ENCODE assay signal across 29 cellular contexts in the genomic region with DNA sequence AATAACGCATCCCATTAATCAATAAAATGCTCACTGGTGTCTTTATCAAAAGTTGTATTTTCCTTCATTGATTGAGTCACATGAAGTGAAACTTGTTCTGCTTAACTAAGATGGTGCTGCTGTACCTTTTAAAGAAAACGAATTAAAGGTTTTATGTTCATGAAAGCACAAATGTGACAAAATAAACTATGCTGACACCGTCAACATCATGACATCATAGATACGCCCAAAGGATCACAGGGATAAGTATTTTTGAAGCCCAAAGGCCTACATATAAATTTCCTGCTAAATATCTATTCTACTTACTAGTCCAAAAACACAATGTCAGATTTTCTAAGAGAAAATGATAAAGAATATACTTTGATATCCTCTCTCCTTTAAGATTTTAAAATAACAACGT.
"Had no signal": no experiment of that assay in that cellular context is flagged by ENCODE, and none has a peak within 500 bp of the region (broad histone marks: within the 10 kb centered on the region; RNA-seq: fewer than 3 reads in every experiment).

No MANE protein-coding gene starts in this region.

- H3K27ac Mint-ChIP-seq: stimulated activated effector memory CD8-positive, alpha-beta T cell treated with anti-CD3 and anti-CD28 coated beads, Interleukin-12 subunit alpha, Interleukin-12 subunit beta, amount 100 ng/mL, for 72 hours; stimulated activated memory B cell treated with anti-CD40 and anti-IgM and Interleukin-4, amounts not matched to agents 10 μg/mL and 1 μg/mL and 100 μg/mL, for 72 hours; stimulated activated naive B cell treated with anti-CD40 and anti-IgM and Interleukin-4, amounts not matched to agents 10 μg/mL and 1 μg/mL and 100 μg/mL, for 72 hours; stimulated activated naive CD8-positive, alpha-beta T cell treated with anti-CD3 and anti-CD28 coated beads, Interleukin-15, amount 100 ng/mL, for 72 hours; stimulated activated naive CD8-positive, alpha-beta T cell treated with anti-CD3 and anti-CD28 coated beads, Interleukin-15, Interleukin-2, amounts not matched to agents 100 ng/mL and 50 ng/mL, for 24 hours; type B pancreatic cell had no signal

- ATAC-seq: stimulated activated effector memory CD8-positive, alpha-beta T cell treated with anti-CD3 and anti-CD28 coated beads, Interleukin-12 subunit alpha, Interleukin-12 subunit beta, amount 100 ng/mL, for 72 hours; stimulated activated memory B cell treated with anti-CD40 and anti-IgM and Interleukin-4, amounts not matched to agents 10 μg/mL and 1 μg/mL and 100 μg/mL, for 72 hours; stimulated activated naive B cell treated with anti-CD40 and anti-IgM and Interleukin-4, amounts not matched to agents 10 μg/mL and 1 μg/mL and 100 μg/mL, for 72 hours; stimulated activated naive CD8-positive, alpha-beta T cell treated with anti-CD3 and anti-CD28 coated beads, Interleukin-15, amount 100 ng/mL, for 72 hours; stimulated activated naive CD8-positive, alpha-beta T cell treated with anti-CD3 and anti-CD28 coated beads, Interleukin-15, Interleukin-2, amounts not matched to agents 100 U/mL and 50 U/mL, for 24 hours; upper lobe of right lung had no signal

- H3K36me3 Mint-ChIP-seq: stimulated activated effector memory CD8-positive, alpha-beta T cell treated with anti-CD3 and anti-CD28 coated beads, Interleukin-12 subunit alpha, Interleukin-12 subunit beta, amount 100 ng/mL, for 72 hours had no signal

- H3K9me3 ChIP-seq: stomach, suprapubic skin, testis, thoracic aorta, thyroid gland, tibial artery, tibial nerve, transverse colon, upper lobe of left lung, upper lobe of right lung, uterus, vagina had no signal

- H3K4me1 Mint-ChIP-seq: stimulated activated effector memory CD8-positive, alpha-beta T cell treated with anti-CD3 and anti-CD28 coated beads, Interleukin-12 subunit alpha, Interleukin-12 subunit beta, amount 100 ng/mL, for 72 hours; stimulated activated memory B cell treated with anti-CD40 and anti-IgM and Interleukin-4, amounts not matched to agents 10 μg/mL and 1 μg/mL and 100 μg/mL, for 72 hours had no signal

- FAIRE-seq: urothelium cell line had no signal

- H3K27me3 ChIP-seq: stomach, suprapubic skin, testis, thyroid gland, tibial artery, tibial nerve, transverse colon, upper lobe of left lung, upper lobe of right lung, uterus, vagina had no signal

- H3K36me3 ChIP-seq: stomach, suprapubic skin, thyroid gland, tibial artery, tibial nerve, transverse colon, upper lobe of left lung, upper lobe of right lung, uterus, vagina had no signal

- DNase-seq: stimulated activated CD4-positive, alpha-beta T cell treated with anti-CD3 and anti-CD28 coated beads, Interleukin-2, amount 100 ng/mL, for 48 hours; stimulated activated CD4-positive, alpha-beta T cell treated with anti-CD3 and anti-CD28 coated beads, Interleukin-4, amount 100 ng/mL, for 1 hour; stimulated activated CD4-positive, alpha-beta T cell treated with anti-CD3 and anti-CD28 coated beads, Interleukin-4, amount 100 ng/mL, for 24 hours; stimulated activated CD4-positive, alpha-beta T cell treated with anti-CD3 and anti-CD28 coated beads, Interleukin-4, amount 100 ng/mL, for 4 hours; stimulated activated CD8-positive, alpha-beta memory T cell treated with anti-CD3 and anti-CD28 coated beads, Interleukin-4, amount 100 ng/mL, for 48 hours; stimulated activated naive B cell treated with anti-CD40 and anti-IgM and Interleukin-4, amounts not matched to agents 10 μg/mL and 1 μg/mL and 100 μg/mL, for 72 hours; stimulated activated naive CD4-positive, alpha-beta T cell; stimulated activated naive CD4-positive, alpha-beta T cell treated with Interleukin-2 at 50 U/mL for 16 hours; stimulated activated naive CD8-positive, alpha-beta T cell treated with anti-CD3 and anti-CD28 coated beads, Interleukin-15, amount 100 ng/mL, for 72 hours; stimulated activated naive CD8-positive, alpha-beta T cell treated with anti-CD3 and anti-CD28 coated beads, Interleukin-15, Interleukin-2, amounts not matched to agents 100 U/mL and 50 U/mL, for 24 hours; stomach; substantia nigra; testis; thyroid gland; tibial artery; transverse colon; trophoblast cell; upper lobe of left lung; upper lobe of right lung; uterus had no signal

- H3K4me3 ChIP-seq: stomach, suprapubic skin, testis, thoracic aorta, thyroid gland, tibial artery, tibial nerve, transverse colon, upper lobe of left lung, upper lobe of right lung, uterus, vagina had no signal

- H3K27me3 Mint-ChIP-seq: stimulated activated memory B cell treated with anti-CD40 and anti-IgM and Interleukin-4, amounts not matched to agents 10 μg/mL and 1 μg/mL and 100 μg/mL, for 72 hours; stimulated activated naive B cell treated with anti-CD40 and anti-IgM and Interleukin-4, amounts not matched to agents 10 μg/mL and 1 μg/mL and 100 μg/mL, for 72 hours; stimulated activated naive CD8-positive, alpha-beta T cell treated with anti-CD3 and anti-CD28 coated beads, Interleukin-15, amount 100 ng/mL, for 72 hours; stimulated activated naive CD8-positive, alpha-beta T cell treated with anti-CD3 and anti-CD28 coated beads, Interleukin-15, Interleukin-2, amounts not matched to agents 100 ng/mL and 50 ng/mL, for 24 hours; type B pancreatic cell had no signal

- H3K27ac ChIP-seq: stomach, suprapubic skin, testis, thoracic aorta, thyroid gland, tibial artery, tibial nerve, transverse colon, upper lobe of left lung, upper lobe of right lung, uterus, vagina had no signal

- H3K4me1 ChIP-seq: suprapubic skin, testis, uterus had no signal

- H3K4me3 Mint-ChIP-seq: stimulated activated effector memory CD8-positive, alpha-beta T cell treated with anti-CD3 and anti-CD28 coated beads, Interleukin-12 subunit alpha, Interleukin-12 subunit beta, amount 100 ng/mL, for 72 hours; stimulated activated memory B cell treated with anti-CD40 and anti-IgM and Interleukin-4, amounts not matched to agents 10 μg/mL and 1 μg/mL and 100 μg/mL, for 72 hours; stimulated activated naive B cell treated with anti-CD40 and anti-IgM and Interleukin-4, amounts not matched to agents 10 μg/mL and 1 μg/mL and 100 μg/mL, for 72 hours; stimulated activated naive CD8-positive, alpha-beta T cell treated with anti-CD3 and anti-CD28 coated beads, Interleukin-15, amount 100 ng/mL, for 72 hours; stimulated activated naive CD8-positive, alpha-beta T cell treated with anti-CD3 and anti-CD28 coated beads, Interleukin-15, Interleukin-2, amounts not matched to agents 100 ng/mL and 50 ng/mL, for 24 hours; type B pancreatic cell had no signal

- H3K9me3 Mint-ChIP-seq: stimulated activated naive CD8-positive, alpha-beta T cell treated with anti-CD3 and anti-CD28 coated beads, Interleukin-15, amount 100 ng/mL, for 72 hours; stimulated activated naive CD8-positive, alpha-beta T cell treated with anti-CD3 and anti-CD28 coated beads, Interleukin-15, Interleukin-2, amounts not matched to agents 100 ng/mL and 50 ng/mL, for 24 hours had no signal
